ENCODE assay signal across 8 cellular contexts in genomic region chr11:116852261-116853125, GRCh38. TPM values are rescaled to one million over a fixed set of nuclear protein-coding genes. Genes with fewer than 3 reads are reported as not detected.
DNase-seq lines count a peak whose midpoint lies in the region; ATAC-seq and TF ChIP-seq lines count a peak whose summit lies in the region.
"Had no signal": no experiment of that assay in that cellular context is flagged by ENCODE, and none has a peak within 500 bp of the region (broad histone marks: within the 10 kb centered on the region; RNA-seq: fewer than 3 reads in every experiment).

No MANE protein-coding gene starts in this region.

- H3K9me3 ChIP-seq in RWPE2 (ENCODE audit: severe bottlenecking): no peaks in the 10 kb centered on the region

- H4K5ac ChIP-seq in mesendoderm (ENCODE audit: low read length): no peak overlapping the region

- H2AK5ac ChIP-seq in mesendoderm (ENCODE audit: low read length): no peak overlapping the region

- WGBS in mesendoderm (ENCODE audit: extremely low coverage, insufficient coverage, low lambda C conversion rate): no CpG with 5 or more reads among the region's 6 CpGs

- H3K4me3 ChIP-seq in RWPE2 (ENCODE audit: severe bottlenecking): no peak overlapping the region
- no peak overlapping the region for H3K4me3 ChIP-seq in mesendoderm (ENCODE audit: low read length)

- no peak overlapping the region for H3K9ac ChIP-seq in mesendoderm (ENCODE audit: low read length)

- H3K4me1 Mint-ChIP-seq in stimulated activated naive CD8-positive, alpha-beta T cell treated with anti-CD3 and anti-CD28 coated beads, Interleukin-15, amount 100 ng/mL, for 72 hours: peaks cover 68% of the 10 kb centered on the region

- H3K4me3 Mint-ChIP-seq in stimulated activated naive CD8-positive, alpha-beta T cell treated with anti-CD3 and anti-CD28 coated beads, Interleukin-15, amount 100 ng/mL, for 72 hours: peak overlapping the region; percentile 58 to 63

- H3K9me3 Mint-ChIP-seq in stimulated activated naive CD8-positive, alpha-beta T cell treated with anti-CD3 and anti-CD28 coated beads, Interleukin-15, amount 100 ng/mL, for 72 hours: no peaks in the 10 kb centered on the region

- no peaks in the 10 kb centered on the region for H3K79me1 ChIP-seq in mesendoderm (ENCODE audit: low read length)

- ATAC-seq in GM21447 (IDR thresholded peaks at IDR 0.05; ENCODE audit: unreplicated experiment) (peak; percentile 43), RWPE2 (ENCODE audit: low read depth) (peak; percentile 43), foreskin keratinocyte (peak; percentile 23), HG03520 (IDR thresholded peaks at IDR 0.05; ENCODE audit: unreplicated experiment) (no peak)
- no peak for ATAC-seq in stimulated activated naive CD8-positive, alpha-beta T cell treated with anti-CD3 and anti-CD28 coated beads, Interleukin-15, amount 100 ng/mL, for 72 hours

- H3K79me2 ChIP-seq in mesendoderm (ENCODE audit: control insufficient read depth, insufficient read depth, low read length): no peaks in the 10 kb centered on the region

- no peak overlapping the region for H2BK5ac ChIP-seq in mesendoderm (ENCODE audit: low read length)

- no peak overlapping the region for H3K23ac ChIP-seq in mesendoderm (ENCODE audit: low read length)

- H3K4me1 ChIP-seq in RWPE2 (ENCODE audit: insufficient read depth, poor library complexity, severe bottlenecking) (peaks cover 23% of the 10 kb centered on the region), foreskin keratinocyte (peaks cover 23% of the 10 kb centered on the region), mesendoderm (ENCODE audit: control insufficient read depth, low read depth, low read length) (no peaks in the 10 kb centered on the region)

- peak overlapping the region; percentile 45 to 84 for H3K27ac Mint-ChIP-seq in stimulated activated naive CD8-positive, alpha-beta T cell treated with anti-CD3 and anti-CD28 coated beads, Interleukin-15, amount 100 ng/mL, for 72 hours

- no peak overlapping the region for H3K4me2 ChIP-seq in mesendoderm (ENCODE audit: low read length)

- H3K56ac ChIP-seq in mesendoderm (ENCODE audit: low read length): no peak overlapping the region

- H3K27ac ChIP-seq in RWPE2 (ENCODE audit: poor library complexity, severe bottlenecking) (peak overlapping the region; percentile 76), foreskin keratinocyte (peak overlapping the region; percentile 69), mesendoderm (ENCODE audit: low read depth, low read length) (no peak overlapping the region)

- in situ Hi-C loops in ACHN (cut with HindIII; ENCODE audit: low pct_ligation_motif_present, low pct_unique_long_range_greater_than_20kb, low sequenced_read_pairs): no loop called here

- H2BK15ac ChIP-seq in mesendoderm (replicated peaks; ENCODE audit: low read depth): no peak overlapping the region

- TF ChIP-seq CTCF in RWPE2 (IDR thresholded peaks at IDR 0.05; ENCODE audit: poor library complexity, severe bottlenecking) (no peak), foreskin keratinocyte (conservative IDR thresholded peaks at IDR 0.05) (no peak)

- H3K36me3 ChIP-seq in RWPE2 (ENCODE audit: low read depth): peaks cover 14% of the 10 kb centered on the region
- no peaks in the 10 kb centered on the region for H3K36me3 ChIP-seq in mesendoderm (ENCODE audit: control insufficient read depth, insufficient read depth, low read length)

- H4K8ac ChIP-seq in mesendoderm (ENCODE audit: low read depth, low read length): no peak overlapping the region

- H2BK120ac ChIP-seq in mesendoderm (ENCODE audit: low read depth, low read length): no peak overlapping the region

- H3K27me3 ChIP-seq in RWPE2 (ENCODE audit: insufficient read depth, poor library complexity, severe bottlenecking) (no peaks in the 10 kb centered on the region), foreskin keratinocyte (no peaks in the 10 kb centered on the region), mesendoderm (ENCODE audit: insufficient read depth, low read length, poor library complexity) (no peaks in the 10 kb centered on the region)

- no peak for DNase-seq in RWPE2 (ENCODE audit: low spot score)
- peak; percentile 41 to 53 for DNase-seq in foreskin keratinocyte
- DNase-seq in stimulated activated naive CD8-positive, alpha-beta T cell treated with anti-CD3 and anti-CD28 coated beads, Interleukin-15, amount 100 ng/mL, for 72 hours: no peak
- no peak for DNase-seq in mesendoderm
- no peak for DNase-seq in ACHN

- H3K27me3 Mint-ChIP-seq in stimulated activated naive CD8-positive, alpha-beta T cell treated with anti-CD3 and anti-CD28 coated beads, Interleukin-15, amount 100 ng/mL, for 72 hours: no peaks in the 10 kb centered on the region

- H3K18ac ChIP-seq in mesendoderm (ENCODE audit: low read length): no peak overlapping the region

- H3K4ac ChIP-seq in mesendoderm (ENCODE audit: low read depth, low read length): no peak overlapping the region

RNA-seq across cellular contexts. Expression of gene APOA1, which starts 15.1 kb away (rescaled TPM):
- not detected in 2 replicates for total RNA-seq in foreskin keratinocyte
- polyA plus RNA-seq in foreskin keratinocyte: not detected in 2 replicates
- polyA plus RNA-seq in mesendoderm (2013, experiment 1 of 2): 0.39 TPM
- polyA plus RNA-seq in mesendoderm (2013, experiment 2 of 2): 0.31 TPM
- total RNA-seq: kidney epithelial cell had no signal

RNA-seq across cellular contexts. Expression of gene APOC3, which starts 22.8 kb away (rescaled TPM):
- not detected in 2 replicates for total RNA-seq in foreskin keratinocyte
- not detected in 2 replicates for polyA plus RNA-seq in foreskin keratinocyte
- polyA plus RNA-seq in mesendoderm (2013, experiment 1 of 2): not detected
- polyA plus RNA-seq in mesendoderm (2013, experiment 2 of 2): not detected
- total RNA-seq: kidney epithelial cell had no signal

RNA-seq across cellular contexts. Expression of gene APOA4, which starts 29.4 kb away (rescaled TPM):
- total RNA-seq in foreskin keratinocyte: not detected in 2 replicates
- polyA plus RNA-seq in foreskin keratinocyte: not detected in 2 replicates
- polyA plus RNA-seq in mesendoderm (2013, experiment 1 of 2): not detected
- polyA plus RNA-seq in mesendoderm (2013, experiment 2 of 2): not detected
- total RNA-seq: kidney epithelial cell had no signal

Comparison
In these comparisons a context has a peak if more than half of its experiments do, and no peak if none do; other contexts are left out.
1. ATAC-seq: peak in GM21447 (single experiment), RWPE2 (single experiment) and foreskin keratinocyte (single experiment); none in stimulated activated naive CD8-positive, alpha-beta T cell treated with anti-CD3 and anti-CD28 coated beads, Interleukin-15, amount 100 ng/mL, for 72 hours (single experiment) and HG03520 (single experiment).
2. DNase-seq: peak in foreskin keratinocyte (2 of 2); none in RWPE2 (single experiment), stimulated activated naive CD8-positive, alpha-beta T cell treated with anti-CD3 and anti-CD28 coated beads, Interleukin-15, amount 100 ng/mL, for 72 hours (0 of 2), mesendoderm (single experiment) and ACHN (single experiment).